Comparison of ENCODE assay signal across 14 cellular contexts in the genomic region with DNA sequence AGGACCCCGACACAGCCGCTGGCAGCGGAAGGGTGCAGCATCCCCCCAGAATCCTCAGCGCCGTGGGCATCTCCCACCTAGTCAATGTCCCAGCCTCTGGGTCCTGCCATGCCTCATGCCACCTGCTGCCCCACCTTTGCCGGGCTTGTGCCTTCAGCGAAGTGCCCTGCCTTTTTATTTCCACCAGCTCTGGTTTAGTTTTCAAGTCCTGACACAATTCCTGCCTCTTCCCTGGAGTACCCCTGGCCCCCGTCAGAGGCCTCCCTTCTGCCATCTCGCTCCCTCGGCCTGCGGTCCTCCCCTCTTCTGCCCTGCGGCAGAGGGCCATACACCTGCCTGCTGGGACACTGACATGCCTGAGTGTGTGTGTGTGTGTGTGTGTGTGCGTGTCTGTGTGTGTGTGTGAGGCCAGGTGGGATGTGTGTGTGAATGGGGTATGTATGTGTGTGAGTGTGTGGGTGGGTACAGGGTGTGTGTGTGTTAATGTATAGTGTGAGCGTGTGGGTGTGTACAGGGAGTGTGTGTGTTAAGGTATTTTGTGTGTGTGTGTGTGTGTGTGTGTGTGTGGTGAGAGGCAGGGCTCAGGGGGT.
"Had no signal": no experiment of that assay in that cellular context is flagged by ENCODE, and none has a peak within 500 bp of the region (broad histone marks: within the 10 kb centered on the region; RNA-seq: fewer than 3 reads in every experiment).

No MANE protein-coding gene starts in this region.

- ATAC-seq: activated naive CD4-positive, alpha-beta T cell treated with anti-CD3 and anti-CD28 coated beads, Interleukin-2, amount 50 U/mL, for 72 hours; foreskin keratinocyte; left colon had no signal

- H3K4me3 ChIP-seq: esophagus squamous epithelium, ovary, tibial artery had no signal

- DNase-seq: activated CD4-positive, alpha-beta T cell treated with anti-CD3 and anti-CD28 coated beads for 48 hours; activated CD8-positive, alpha-beta memory T cell treated with anti-CD3 and anti-CD28 coated beads for 24 hours; amygdala; brain microvascular endothelial cell; esophagus squamous epithelium; foreskin keratinocyte; left colon; mammary epithelial cell; nephron progenitor cell; stimulated activated CD4-positive, alpha-beta T cell treated with anti-CD3 and anti-CD28 coated beads, Interleukin-4, amount 100 ng/mL, for 4 hours; T-helper 1 cell had no signal

- H3K4me1 ChIP-seq: tibial artery had no signal

- H3K27ac ChIP-seq: brain microvascular endothelial cell, esophagus squamous epithelium, foreskin keratinocyte, ovary, tibial artery had no signal

- H3K36me3 ChIP-seq: brain microvascular endothelial cell, esophagus squamous epithelium, ovary, tibial artery had no signal

- H3K27me3 ChIP-seq: brain microvascular endothelial cell, foreskin keratinocyte, ovary, tibial artery had no signal

- H3K9me3 ChIP-seq: esophagus squamous epithelium, ovary, tibial artery had no signal
